ENCODE assay signal across 9 cellular contexts in genomic region chr6:169253341-169253740, GRCh38. TPM values are rescaled to one million over a fixed set of nuclear protein-coding genes. Genes with fewer than 3 reads are reported as not detected.
A peak's percentile ranks its signal among the peaks of the same experiment; 100 is the strongest.
DNase-seq lines count a peak whose midpoint lies in the region; ATAC-seq and TF ChIP-seq lines count a peak whose summit lies in the region.
"Had no signal": no experiment of that assay in that cellular context is flagged by ENCODE, and none has a peak within 500 bp of the region (broad histone marks: within the 10 kb centered on the region; RNA-seq: fewer than 3 reads in every experiment).

No MANE protein-coding gene starts in this region.

- peak overlapping the region in 1 of 2 donors; percentile 88 for H3K27ac ChIP-seq in left lung

- H3K4me1 ChIP-seq in HAP-1 (peaks cover 24% of the 10 kb centered on the region), left lung (peaks cover 8 to 11% of the 10 kb centered on the region in 2 donors)

- H3K36me3 ChIP-seq in HAP-1 (replicated peaks), result no peaks in the 10 kb centered on the region
- no peaks in the 10 kb centered on the region for H3K36me3 ChIP-seq in left lung

- H3K27me3 Mint-ChIP-seq in brain, result peaks cover 40% of the 10 kb centered on the region
- peaks cover 64 to 74% of the 10 kb centered on the region in 2 donors for H3K27me3 Mint-ChIP-seq in stimulated activated naive B cell treated with anti-CD40 and anti-IgM and Interleukin-4, amounts not matched to agents 10 μg/mL and 1 μg/mL and 100 μg/mL, for 72 hours

- H3K4me3 ChIP-seq in HAP-1 (peak overlapping the region; percentile 25), left lung (peak overlapping the region; percentile 27)

- in situ Hi-C loops in HAP-1 (cut with MboI; ENCODE audit: low sequenced_read_pairs), result no loop called here

- H3K27me3 ChIP-seq in HAP-1 (ENCODE audit: low read depth), result no peaks in the 10 kb centered on the region
- peaks cover 24 to 74% of the 10 kb centered on the region in 2 donors for H3K27me3 ChIP-seq in left lung

- DNase-seq in HAP-1 (ENCODE audit: low spot score in 2 of 2) (peak; percentile 11 to 54), left lung (peak in 1 of 2 donors; percentile 67), iPS-NIHi11 (ENCODE audit: low spot score) (no peak), left lobe of liver (ENCODE audit: low spot score) (no peak), LoVo (ENCODE audit: low spot score) (no peak), AML-193 (lab: John Stamatoyannopoulos, UW) (no peak)
- no peak for DNase-seq in stimulated activated naive B cell treated with anti-CD40 and anti-IgM and Interleukin-4, amounts not matched to agents 10 μg/mL and 1 μg/mL and 100 μg/mL, for 72 hours
- DNase-seq: NCI-H1694 treated with DMSO at 0.1 percent for 48 hours had no signal

- H3K4me1 Mint-ChIP-seq in brain, result peaks cover 53% of the 10 kb centered on the region
- H3K4me1 Mint-ChIP-seq in stimulated activated naive B cell treated with anti-CD40 and anti-IgM and Interleukin-4, amounts not matched to agents 10 μg/mL and 1 μg/mL and 100 μg/mL, for 72 hours, result peaks cover 21 to 24% of the 10 kb centered on the region in 2 donors

- peaks cover 15% of the 10 kb centered on the region for H3K36me3 Mint-ChIP-seq in brain
- H3K36me3 Mint-ChIP-seq in stimulated activated naive B cell treated with anti-CD40 and anti-IgM and Interleukin-4, amounts not matched to agents 10 μg/mL and 1 μg/mL and 100 μg/mL, for 72 hours, result peaks cover 3% of the 10 kb centered on the region in 2 donors

- TF ChIP-seq CTCF in brain (conservative IDR thresholded peaks at IDR 0.05) (no peak), left lung (IDR thresholded peaks at IDR 0.05) (no peak)

- H3K4me3 Mint-ChIP-seq in brain, result peak overlapping the region; percentile 84 to 91 (median 85)
- H3K4me3 Mint-ChIP-seq in stimulated activated naive B cell treated with anti-CD40 and anti-IgM and Interleukin-4, amounts not matched to agents 10 μg/mL and 1 μg/mL and 100 μg/mL, for 72 hours, result peak overlapping the region; percentile 36 to 53

- peak; percentile 21 for ATAC-seq in left lung
- ATAC-seq in stimulated activated naive B cell treated with anti-CD40 and anti-IgM and Interleukin-4, amounts not matched to agents 10 μg/mL and 1 μg/mL and 100 μg/mL, for 72 hours (replicated peaks), result no peak
- no peak for ATAC-seq in left lobe of liver

- peak overlapping the region; percentile 71 to 92 (median 90) for H3K27ac Mint-ChIP-seq in brain
- peak overlapping the region; percentile 37 for H3K27ac Mint-ChIP-seq in stimulated activated naive B cell treated with anti-CD40 and anti-IgM and Interleukin-4, amounts not matched to agents 10 μg/mL and 1 μg/mL and 100 μg/mL, for 72 hours

- peaks cover 6 to 21% (median 11%) of the 10 kb centered on the region in 5 experiments for H3K9me3 Mint-ChIP-seq in brain
- H3K9me3 Mint-ChIP-seq in stimulated activated naive B cell treated with anti-CD40 and anti-IgM and Interleukin-4, amounts not matched to agents 10 μg/mL and 1 μg/mL and 100 μg/mL, for 72 hours, result peaks cover 2 to 9% of the 10 kb centered on the region in 2 donors

- intact Hi-C loops in left lung (cut with DNase I), result no loop called here

- H3K9me3 ChIP-seq in HAP-1, result no peaks in the 10 kb centered on the region
- peaks cover 0 to 3% of the 10 kb centered on the region in 2 donors for H3K9me3 ChIP-seq in left lung

RNA-seq across cellular contexts. Expression of gene THBS2, which starts 0.3 kb away (rescaled TPM):
- polyA plus RNA-seq in brain (ENCODE audit: insufficient read depth, low read depth, low replicate concordance), result 12.9 TPM
- total RNA-seq in left lung (100 to 1,000 TPM in 1 of 2 donors, 10 to 100 TPM in 1; 34.7 to 126 TPM), left lobe of liver (2.9 TPM)

Comparison
In these comparisons a context has a peak if more than half of its experiments do, and no peak if none do; other contexts are left out.
1. DNase-seq: peak in HAP-1 (2 of 2); none in stimulated activated naive B cell treated with anti-CD40 and anti-IgM and Interleukin-4, amounts not matched to agents 10 μg/mL and 1 μg/mL and 100 μg/mL, for 72 hours (single experiment), iPS-NIHi11 (single experiment), left lobe of liver (single experiment), LoVo (single experiment) and AML-193 (0 of 2).